In genomic region chr22:33542722-33543121, GRCh38 we compare ENCODE assay signal across 22 cellular contexts.
"Had no signal": no experiment of that assay in that cellular context is flagged by ENCODE, and none has a peak within 500 bp of the region (broad histone marks: within the 10 kb centered on the region; RNA-seq: fewer than 3 reads in every experiment).

No MANE protein-coding gene starts in this region.

- H2AFZ ChIP-seq: hepatocyte had no signal

- H3K27me3 ChIP-seq: gastroesophageal sphincter, hepatocyte, tibial artery had no signal

- H3K4me3 ChIP-seq: gastroesophageal sphincter, hepatocyte, tibial artery had no signal

- ATAC-seq: activated naive CD4-positive, alpha-beta T cell treated with anti-CD3 and anti-CD28 coated beads, Interleukin-2, amount 50 U/mL, for 72 hours; activated T-helper 17 cell treated with anti-CD3 and anti-CD28 coated beads, Interleukin-2, amount 50 U/mL, for 72 hours; effector memory CD8-positive, alpha-beta T cell; gastroesophageal sphincter; naive thymus-derived CD4-positive, alpha-beta T cell; stimulated activated effector memory CD8-positive, alpha-beta T cell treated with anti-CD3 and anti-CD28 coated beads, Interleukin-12 subunit alpha, Interleukin-12 subunit beta, amount 100 ng/mL, for 72 hours; stimulated activated naive CD8-positive, alpha-beta T cell treated with anti-CD3 and anti-CD28 coated beads, Interleukin-15, amount 100 ng/mL, for 72 hours; T-cell had no signal

- FAIRE-seq: bronchial epithelial cell, endothelial cell of umbilical vein had no signal

- H3K27ac ChIP-seq: gastroesophageal sphincter, hepatocyte, tibial artery had no signal

- H3K36me3 ChIP-seq: gastroesophageal sphincter, tibial artery had no signal

- H3K4me2 ChIP-seq: hepatocyte had no signal

- DNase-seq: activated CD4-positive, alpha-beta memory T cell treated with anti-CD3 and anti-CD28 coated beads for 36 hours; activated CD4-positive, alpha-beta T cell treated with anti-CD3 and anti-CD28 coated beads for 4 hours; activated CD8-positive, alpha-beta memory T cell treated with anti-CD3 and anti-CD28 coated beads, Interleukin-2, amount 50 U/mL, for 4 hours; activated T-cell treated with anti-CD3 and anti-CD28 coated beads, Interleukin-2, amount 50 U/mL, for 24 hours; effector memory CD8-positive, alpha-beta T cell; islet precursor cell; left ventricle myocardium superior; mammary epithelial cell; naive thymus-derived CD4-positive, alpha-beta T cell; right cardiac atrium; stimulated activated CD4-positive, alpha-beta T cell treated with anti-CD3 and anti-CD28 coated beads, Interleukin-4, amount 100 ng/mL, for 24 hours; stimulated activated naive CD8-positive, alpha-beta T cell treated with anti-CD3 and anti-CD28 coated beads, Interleukin-15, amount 100 ng/mL, for 72 hours; substantia nigra; T-cell; tibial artery had no signal

- H3K9me3 ChIP-seq: gastroesophageal sphincter, tibial artery had no signal
